10 cellular contexts compared by ENCODE assay signal in the genomic region with DNA sequence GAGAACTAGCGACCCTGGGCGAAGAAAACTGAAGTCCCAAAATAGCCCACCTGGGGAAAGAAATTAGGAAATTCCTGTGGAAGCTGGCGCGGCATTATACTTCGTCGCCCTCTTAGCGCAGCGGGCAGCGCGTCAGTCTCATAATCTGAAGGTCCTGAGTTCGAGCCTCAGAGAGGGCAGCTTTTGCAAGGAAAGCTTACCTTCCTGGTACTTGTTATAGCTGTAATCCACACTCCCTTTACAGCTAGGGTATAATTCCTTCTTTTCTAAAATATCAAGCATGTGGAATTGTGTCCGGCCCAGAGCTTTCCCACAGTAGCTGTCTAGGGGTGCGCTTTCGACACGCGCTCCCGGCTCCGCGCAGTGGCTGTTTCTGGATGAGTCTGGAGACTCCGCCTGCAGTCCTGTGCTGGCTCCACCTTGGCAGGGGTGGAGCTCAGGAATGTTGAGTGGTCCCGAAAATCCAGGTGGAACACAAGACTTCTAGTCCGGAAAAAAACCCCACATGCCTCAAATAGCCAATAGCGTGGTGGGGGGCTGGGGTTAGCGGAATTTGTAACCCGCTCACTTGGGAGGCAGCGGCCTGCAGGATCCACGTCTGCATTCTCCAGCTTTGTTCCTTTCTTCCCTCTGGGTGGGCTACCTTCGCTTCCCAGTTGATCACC.
DNase-seq lines count a peak whose midpoint lies in the region; ATAC-seq, FAIRE-seq and TF ChIP-seq lines count a peak whose summit lies in the region.
"Had no signal": no experiment of that assay in that cellular context is flagged by ENCODE, and none has a peak within 500 bp of the region (broad histone marks: within the 10 kb centered on the region; RNA-seq: fewer than 3 reads in every experiment).

No MANE protein-coding gene starts in this region.

- H3K27me3 ChIP-seq in SK-N-SH (ENCODE audit: insufficient read depth) = no peaks in the 10 kb centered on the region; the same call in 1 of the 2 replicates
- H3K27me3 ChIP-seq in pancreas = peaks cover 0 to 17% (median 8%) of the 10 kb centered on the region in 4 donors

- no peak for TF ChIP-seq RAD21 in SK-N-SH (IDR thresholded peaks at IDR 0.05; ENCODE audit: low read length)

- H3K9me3 ChIP-seq in SK-N-SH = no peaks in the 10 kb centered on the region
- H3K9me3 ChIP-seq in pancreas = no peaks in the 10 kb centered on the region

- CTCF ChIA-PET in SK-N-SH (lab: Yijun Ruan, JAX) = no interaction called here

- FAIRE-seq in pancreas (lab: Jason Lieb, UNC) = no peak

- under 1% methylated on average over 17 of the region's 28 CpGs for WGBS in SK-N-SH (ENCODE audit: low lambda C conversion rate)
- WGBS in pancreas, 2 donors = 10 to 11% methylated on average over 24 to 28 of the region's 28 CpGs

- H3K36me3 ChIP-seq in SK-N-SH (replicated peaks in 1 of 2; ENCODE audit: control insufficient read depth in 1 of 2, insufficient read depth in 2 of 2, low read length in 1 of 2) (no peaks in the 10 kb centered on the region), pancreas (no peaks in the 10 kb centered on the region)
- H3K36me3 ChIP-seq: heart right ventricle had no signal

- DNase-seq in H4 (ENCODE audit: low spot score) (peak; percentile 14), SK-N-SH (peak; percentile 45), foreskin melanocyte (peak; percentile 24), skeletal muscle cell (ENCODE audit: low read depth) (peak; percentile 20), pancreas (no peak), activated gamma-delta T cell treated with Interleukin-2 at 50 U/mL for 16 hours (no peak), medulla oblongata (ENCODE audit: extremely low spot score) (no peak)
- DNase-seq: activated naive CD4-positive, alpha-beta T cell treated with anti-CD3 and anti-CD28 coated beads, Interleukin-2, amount 10 ng/mL, durations not matched to agents 7 days and 5 days; heart right ventricle; NCI-H1694 treated with DMSO at 0.1 percent for 48 hours had no signal

- H4K20me1 ChIP-seq in SK-N-SH (ENCODE audit: insufficient read depth) = no peaks in the 10 kb centered on the region

- H3K4me3 ChIP-seq in SK-N-SH (ENCODE audit: low read depth in 2 of 2, low read length in 1 of 2) (peak overlapping the region; percentile 53 to 64), skeletal muscle cell (ENCODE audit: low read depth, low read length) (peak overlapping the region; percentile 19), pancreas (no peak overlapping the region)
- H3K4me3 ChIP-seq: heart right ventricle had no signal

- no peak for TF ChIP-seq CTCF in SK-N-SH (IDR thresholded peaks at IDR 0.05)
- no peak for TF ChIP-seq CTCF in pancreas (IDR thresholded peaks at IDR 0.05)

- H3K9ac ChIP-seq in SK-N-SH = no peak overlapping the region

- TF ChIP-seq EP300 in SK-N-SH (IDR thresholded peaks at IDR 0.05; ENCODE audit: borderline replicate concordance in 1 of 2, low read depth in 1 of 2, low read length in 1 of 2) = no peak

- intact Hi-C loops in pancreas (cut with DNase I) = no loop called here

- H3K27ac ChIP-seq in SK-N-SH (ENCODE audit: low read depth in 2 of 2, low read length in 1 of 2) = no peak overlapping the region
- H3K27ac ChIP-seq in pancreas = no peak overlapping the region
- H3K27ac ChIP-seq: heart right ventricle had no signal

- ATAC-seq in pancreas = no peak
- ATAC-seq: heart right ventricle had no signal

- peak overlapping the region; percentile 74; the same call in 1 of the 2 replicates for H2AFZ ChIP-seq in SK-N-SH (ENCODE audit: low read depth)

- H3K4me2 ChIP-seq in SK-N-SH = peak overlapping the region; percentile 82

- no peaks in the 10 kb centered on the region for H3K9me2 ChIP-seq in SK-N-SH

- H3K79me2 ChIP-seq in SK-N-SH (ENCODE audit: insufficient read depth) = no peaks in the 10 kb centered on the region

- POLR2A ChIA-PET in SK-N-SH (lab: Yijun Ruan, JAX) = no interaction called here

- peaks cover 14% of the 10 kb centered on the region for H3F3A ChIP-seq in SK-N-SH (replicated peaks; ENCODE audit: insufficient read depth)

- no peaks in the 10 kb centered on the region; a peak in 1 of 4 replicates for H3K4me1 ChIP-seq in SK-N-SH (ENCODE audit: control insufficient read depth in 1 of 2, insufficient read depth in 2 of 2, low read depth in 1 of 2, low read length in 1 of 2)
- H3K4me1 ChIP-seq in pancreas = no peaks in the 10 kb centered on the region
- H3K4me1 ChIP-seq: heart right ventricle had no signal

TF ChIP-seq in SK-N-SH, 30 proteins besides CTCF, POLR2A, EP300 and RAD21:
- TF ChIP-seq, protein P1, sequence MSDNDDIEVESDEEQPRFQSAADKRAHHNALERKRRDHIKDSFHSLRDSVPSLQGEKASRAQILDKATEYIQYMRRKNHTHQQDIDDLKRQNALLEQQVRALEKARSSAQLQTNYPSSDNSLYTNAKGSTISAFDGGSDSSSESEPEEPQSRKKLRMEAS (IDR thresholded peaks at IDR 0.05; ENCODE audit: low read depth) = no peak
- TF ChIP-seq FOSL2 (IDR thresholded peaks at IDR 0.05; ENCODE audit: borderline replicate concordance, low read depth) = peak; percentile 28; the same call in 1 of the 2 replicates
- TF ChIP-seq MXI1 (IDR thresholded peaks at IDR 0.05; ENCODE audit: low read depth, low read length) = no peak; the same call in 1 of the 2 replicates

Comparison
In these comparisons a context has a peak if more than half of its experiments do, and no peak if none do; other contexts are left out.
1. DNase-seq: peak in H4 (single experiment), SK-N-SH (single experiment), foreskin melanocyte (single experiment) and skeletal muscle cell (single experiment); none in pancreas (0 of 6), activated gamma-delta T cell treated with Interleukin-2 at 50 U/mL for 16 hours (single experiment) and medulla oblongata (single experiment).
2. H3K4me3 ChIP-seq: peak in SK-N-SH (2 of 2) and skeletal muscle cell (single experiment); none in pancreas (0 of 4).